23 cellular contexts compared by ENCODE assay signal in genomic region chr5:103205991-103206700, GRCh38.
"Had no signal": no experiment of that assay in that cellular context is flagged by ENCODE, and none has a peak within 500 bp of the region (broad histone marks: within the 10 kb centered on the region; RNA-seq: fewer than 3 reads in every experiment).

No MANE protein-coding gene starts in this region.

- DNase-seq: dermis blood vessel endothelial cell; effector CD8-positive, alpha-beta T cell; effector memory CD8-positive, alpha-beta T cell; endodermal cell; foreskin keratinocyte; glutamatergic neuron; head of caudate nucleus; heart right ventricle; hippocampal formation; left cardiac atrium; left lung; left ventricle myocardium superior; lower lobe of right lung; mesenchymal stem cell; mucosa of descending colon; naive B cell had no signal

- H3K4me1 ChIP-seq: foreskin keratinocyte, left lung, lower lobe of right lung had no signal

- H3K4me3 ChIP-seq: coronary artery, esophagus muscularis mucosa, heart right ventricle, left lung, lower lobe of right lung, mucosa of descending colon had no signal

- H3K27ac ChIP-seq: coronary artery, esophagus muscularis mucosa, foreskin keratinocyte, heart right ventricle, left lung, lower lobe of right lung had no signal

- H3K4me3 Mint-ChIP-seq: effector memory CD8-positive, alpha-beta T cell; endodermal cell; mesothelial cell of epicardium; naive B cell had no signal

- H3K27me3 Mint-ChIP-seq: effector memory CD8-positive, alpha-beta T cell; naive B cell had no signal

- ATAC-seq: effector memory CD8-positive, alpha-beta T cell; foreskin keratinocyte; left cardiac atrium; left lung; left ventricle myocardium superior; lower lobe of right lung; mucosa of descending colon had no signal

- H3K27ac Mint-ChIP-seq: effector memory CD8-positive, alpha-beta T cell; mesothelial cell of epicardium had no signal

- H3K9me3 Mint-ChIP-seq: effector memory CD8-positive, alpha-beta T cell; endodermal cell had no signal

- H3K4me1 Mint-ChIP-seq: endodermal cell, mesothelial cell of epicardium had no signal

- FAIRE-seq: colon, endometrium, islet of Langerhans, keratinocyte had no signal

- H3K27me3 ChIP-seq: esophagus muscularis mucosa, foreskin keratinocyte, heart right ventricle, left lung had no signal

- H3K9me3 ChIP-seq: esophagus muscularis mucosa, left lung, lower lobe of right lung, mucosa of descending colon had no signal
